In the genomic region with DNA sequence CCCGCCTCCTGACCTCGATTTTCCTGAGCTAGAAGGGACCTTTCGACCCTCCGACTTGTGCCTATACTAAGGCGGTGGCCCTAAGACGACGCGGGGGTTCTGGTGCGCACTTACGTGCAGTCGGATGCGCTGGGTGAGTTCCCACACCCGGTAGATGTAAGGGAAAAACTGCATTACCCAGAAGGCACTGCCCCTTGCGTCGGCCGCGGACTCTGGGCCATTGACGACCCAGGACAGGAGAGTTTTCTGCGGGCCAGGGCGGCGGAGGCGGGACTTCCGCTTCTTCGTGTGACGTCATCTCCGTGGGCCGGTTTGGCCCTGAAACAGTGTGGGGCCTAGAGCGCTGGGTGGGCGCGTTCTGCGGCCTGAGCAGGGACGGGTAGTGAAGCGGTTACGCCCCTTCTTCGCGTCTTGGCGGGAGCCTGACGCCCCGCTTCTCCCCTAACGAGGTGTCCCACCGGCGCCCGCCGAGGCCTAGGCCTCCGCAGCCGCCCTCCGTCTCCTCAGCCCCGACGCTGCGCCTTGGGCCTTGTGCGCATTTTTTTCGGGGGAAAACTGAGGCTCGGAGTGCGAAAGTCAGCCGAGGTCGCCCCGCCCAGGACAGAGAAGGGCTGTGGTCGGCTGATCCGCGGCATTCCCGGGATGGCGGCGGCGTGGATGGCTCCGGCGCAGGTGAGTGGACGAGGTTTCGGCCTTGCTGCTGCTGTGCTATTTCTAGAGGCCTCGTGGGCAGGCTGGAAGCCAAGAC, we compare ENCODE assay signal across 8 cellular contexts. TPM values are rescaled to one million over a fixed set of nuclear protein-coding genes. Genes with fewer than 3 reads are reported as not detected.
DNase-seq lines count a peak whose midpoint lies in the region; ATAC-seq and TF ChIP-seq lines count a peak whose summit lies in the region.

A gene (plus strand): TSS at position 321 of the 748 bp plus-strand sequence. CDS start 322 bp downstream, at position 643.

- H3K79me2 ChIP-seq in SK-N-SH (ENCODE audit: insufficient read depth) = peaks cover 60% of the 10 kb centered on the region

- TF ChIP-seq CTCF in GM10248 (IDR thresholded peaks at IDR 0.05; ENCODE audit: control extremely low read depth, extremely low read depth, low read depth, missing control alignments) = no peak
- TF ChIP-seq CTCF in SK-N-SH (IDR thresholded peaks at IDR 0.05) = no peak
- TF ChIP-seq CTCF in glutamatergic neuron (IDR thresholded peaks at IDR 0.05; ENCODE audit: partially characterized antibody, unreplicated experiment) = peak; percentile 14
- TF ChIP-seq CTCF in osteocyte (IDR thresholded peaks at IDR 0.05) = no peak

- peaks cover 8% of the 10 kb centered on the region for H3F3A ChIP-seq in SK-N-SH (replicated peaks; ENCODE audit: insufficient read depth)

- H3K4me2 ChIP-seq in SK-N-SH = peak within 1 kb of the TSS; percentile 94

- H3K4me1 Mint-ChIP-seq in glutamatergic neuron (ENCODE audit: low read depth, unreplicated experiment) (peaks cover 12% of the 10 kb centered on the region), osteocyte (ENCODE audit: unreplicated experiment) (peaks cover 31% of the 10 kb centered on the region)

- H3K4me3 ChIP-seq in SK-N-SH (ENCODE audit: low read depth in 2 of 2, low read length in 1 of 2) (peak within 1 kb of the TSS; percentile 66 to 75), thymus (ENCODE audit: low read length) (peak within 1 kb of the TSS; percentile 76)

- peaks cover 35% of the 10 kb centered on the region for H4K20me1 ChIP-seq in SK-N-SH (ENCODE audit: insufficient read depth)

- H3K4me3 Mint-ChIP-seq in glutamatergic neuron (ENCODE audit: unreplicated experiment) = no peak within 1 kb of the TSS
- no peak within 1 kb of the TSS for H3K4me3 Mint-ChIP-seq in osteocyte (ENCODE audit: unreplicated experiment)

- POLR2A ChIA-PET in GM10248 (lab: Yijun Ruan, JAX) (no interaction called here), SK-N-SH (lab: Yijun Ruan, JAX) (no interaction called here)

- peaks cover 16 to 20% of the 10 kb centered on the region in 2 experiments for H3K36me3 ChIP-seq in SK-N-SH (replicated peaks in 1 of 2; ENCODE audit: control insufficient read depth in 1 of 2, insufficient read depth in 2 of 2, low read length in 1 of 2)
- peaks cover 27% of the 10 kb centered on the region for H3K36me3 ChIP-seq in thymus (ENCODE audit: control insufficient read depth, insufficient read depth)

- ATAC-seq in HG02610 (IDR thresholded peaks at IDR 0.05; ENCODE audit: unreplicated experiment) = peak; percentile 66
- ATAC-seq in activated naive CD4-positive, alpha-beta T cell treated with anti-CD3 and anti-CD28 coated beads, Interleukin-2, amount 50 U/mL, for 72 hours = peak; percentile 72 to 89

- TF ChIP-seq EP300 in SK-N-SH (IDR thresholded peaks at IDR 0.05; ENCODE audit: borderline replicate concordance in 1 of 2, low read depth in 1 of 2, low read length in 1 of 2) = no peak

- no peaks in the 10 kb centered on the region for H3K9me3 ChIP-seq in SK-N-SH
- no peaks in the 10 kb centered on the region for H3K9me3 ChIP-seq in thymus (ENCODE audit: control insufficient read depth)

- CTCF ChIA-PET in GM10248 (lab: Yijun Ruan, JAX) = no interaction called here
- CTCF ChIA-PET in SK-N-SH (lab: Yijun Ruan, JAX) = no interaction called here

- TF ChIP-seq RAD21 in SK-N-SH (IDR thresholded peaks at IDR 0.05; ENCODE audit: low read length) = no peak

- H3K27me3 Mint-ChIP-seq in glutamatergic neuron (ENCODE audit: unreplicated experiment) (peaks cover 3% of the 10 kb centered on the region), osteocyte (ENCODE audit: unreplicated experiment) (no peaks in the 10 kb centered on the region)

- peaks cover 0 to 9% of the 10 kb centered on the region in 2 experiments; a peak in 2 of 4 replicates for H3K4me1 ChIP-seq in SK-N-SH (ENCODE audit: control insufficient read depth in 1 of 2, insufficient read depth in 2 of 2, low read depth in 1 of 2, low read length in 1 of 2)
- H3K4me1 ChIP-seq in thymus (ENCODE audit: control insufficient read depth, insufficient read depth, low read length) = peaks cover 15% of the 10 kb centered on the region

- WGBS in SK-N-SH (ENCODE audit: low lambda C conversion rate) = under 1% methylated on average over 18 of the region's 69 CpGs
- under 1% methylated on average over 69 of the region's 69 CpGs for WGBS in thymus

- H3K36me3 Mint-ChIP-seq in activated naive CD4-positive, alpha-beta T cell treated with anti-CD3 and anti-CD28 coated beads, Interleukin-2, amount 50 U/mL, for 72 hours = peaks cover 10 to 42% of the 10 kb centered on the region in 2 donors
- H3K36me3 Mint-ChIP-seq in glutamatergic neuron (ENCODE audit: unreplicated experiment) (no peaks in the 10 kb centered on the region), osteocyte (ENCODE audit: unreplicated experiment) (peaks cover 9% of the 10 kb centered on the region)

- H3K27me3 ChIP-seq in SK-N-SH (ENCODE audit: insufficient read depth) (no peaks in the 10 kb centered on the region), thymus (ENCODE audit: control insufficient read depth, insufficient read depth) (no peaks in the 10 kb centered on the region)

- peak within 1 kb of the TSS; percentile 95 for H3K9ac ChIP-seq in SK-N-SH

- peaks cover 0 to 9% of the 10 kb centered on the region in 2 donors for H3K9me3 Mint-ChIP-seq in activated naive CD4-positive, alpha-beta T cell treated with anti-CD3 and anti-CD28 coated beads, Interleukin-2, amount 50 U/mL, for 72 hours
- H3K9me3 Mint-ChIP-seq in glutamatergic neuron (ENCODE audit: unreplicated experiment) (peaks cover 7% of the 10 kb centered on the region), osteocyte (ENCODE audit: unreplicated experiment) (no peaks in the 10 kb centered on the region)

- peak within 1 kb of the TSS; percentile 99 for H3K27ac ChIP-seq in SK-N-SH (ENCODE audit: low read depth in 2 of 2, low read length in 1 of 2)
- H3K27ac ChIP-seq in thymus (ENCODE audit: low read depth) = peak within 1 kb of the TSS; percentile 99

- DNase-seq in GM10248 (ENCODE audit: extremely low spot score) (peak; percentile 95), NCI-H1092 (lab: John Stamatoyannopoulos, UW) (peak; percentile 89), SK-N-SH (peak; percentile 96), glutamatergic neuron (peak; percentile 98), osteocyte (ENCODE audit: extremely low spot score, unreplicated experiment) (peak; percentile 98)
- DNase-seq in activated naive CD4-positive, alpha-beta T cell treated with anti-CD3 and anti-CD28 coated beads, Interleukin-2, amount 50 U/mL, for 72 hours (ENCODE audit: low spot score in 2 of 2) = peak; percentile 92 to 93

- H3K27ac Mint-ChIP-seq in activated naive CD4-positive, alpha-beta T cell treated with anti-CD3 and anti-CD28 coated beads, Interleukin-2, amount 50 U/mL, for 72 hours = no peak within 1 kb of the TSS
- H3K27ac Mint-ChIP-seq in glutamatergic neuron (ENCODE audit: unreplicated experiment) (peak within 1 kb of the TSS; percentile 92), osteocyte (ENCODE audit: unreplicated experiment) (no peak within 1 kb of the TSS)

- H2AFZ ChIP-seq in SK-N-SH (ENCODE audit: low read depth) = peak within 1 kb of the TSS; percentile 71

- H3K9me2 ChIP-seq in SK-N-SH = no peaks in the 10 kb centered on the region

TF ChIP-seq in SK-N-SH, 30 proteins besides CTCF, POLR2A, EP300 and RAD21:
- TF ChIP-seq ELF1 (IDR thresholded peaks at IDR 0.05) (peak; percentile 41; the same call in 1 of the 2 replicates), NRF1 (IDR thresholded peaks at IDR 0.05; ENCODE audit: low read depth, low read length) (peak; percentile 15; the same call in 1 of the 2 replicates), CHD2 (IDR thresholded peaks at IDR 0.05; ENCODE audit: low read length, partially characterized antibody) (peak; percentile 84), TCF12 (IDR thresholded peaks at IDR 0.05) (no peak), GABPA (IDR thresholded peaks at IDR 0.05; ENCODE audit: low read depth) (peak; percentile 90), JUND (IDR thresholded peaks at IDR 0.05) (no peak), MXI1 (IDR thresholded peaks at IDR 0.05; ENCODE audit: low read depth, low read length) (peak; percentile 80)
- TF ChIP-seq, protein P1, sequence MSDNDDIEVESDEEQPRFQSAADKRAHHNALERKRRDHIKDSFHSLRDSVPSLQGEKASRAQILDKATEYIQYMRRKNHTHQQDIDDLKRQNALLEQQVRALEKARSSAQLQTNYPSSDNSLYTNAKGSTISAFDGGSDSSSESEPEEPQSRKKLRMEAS (IDR thresholded peaks at IDR 0.05; ENCODE audit: low read depth) = peak; percentile 47; the same call in 1 of the 2 replicates
- TF ChIP-seq, protein P2, sequence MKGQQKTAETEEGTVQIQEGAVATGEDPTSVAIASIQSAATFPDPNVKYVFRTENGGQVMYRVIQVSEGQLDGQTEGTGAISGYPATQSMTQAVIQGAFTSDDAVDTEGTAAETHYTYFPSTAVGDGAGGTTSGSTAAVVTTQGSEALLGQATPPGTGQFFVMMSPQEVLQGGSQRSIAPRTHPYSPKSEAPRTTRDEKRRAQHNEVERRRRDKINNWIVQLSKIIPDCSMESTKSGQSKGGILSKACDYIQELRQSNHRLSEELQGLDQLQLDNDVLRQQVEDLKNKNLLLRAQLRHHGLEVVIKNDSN (IDR thresholded peaks at IDR 0.05; ENCODE audit: borderline replicate concordance, low read depth) = no peak

RNA-seq across cellular contexts. Expression of the gene that starts here (rescaled TPM):
- polyA plus RNA-seq in SK-N-SH (2012; rRNA removed) (2.4 and 4.3 TPM in 2 replicates), thymus (1.4 TPM)
- 1.4 and 1.5 TPM in 2 replicates for polyA plus RNA-seq in SK-N-SH (2012; cell fraction: cytosol; rRNA removed)
- polyA plus RNA-seq in SK-N-SH (2012; cell fraction: nucleus; rRNA removed) = 6.6 and 8.8 TPM in 2 replicates
- total RNA-seq in activated naive CD4-positive, alpha-beta T cell treated with anti-CD3 and anti-CD28 coated beads, Interleukin-2, amount 50 U/mL, for 72 hours = 10 to 100 TPM; 66.0 to 80.4 TPM
- total RNA-seq in glutamatergic neuron (ENCODE audit: unreplicated experiment) (62.1 TPM), osteocyte (85.1 and 86.1 TPM in 2 replicates)

Comparison
In these comparisons a context has a peak if more than half of its experiments do, and no peak if none do; other contexts are left out.
1. Peak in every context shown above with its lines: DNase-seq, ATAC-seq, H3K4me3 ChIP-seq and H3K27ac ChIP-seq.